In the genomic region with DNA sequence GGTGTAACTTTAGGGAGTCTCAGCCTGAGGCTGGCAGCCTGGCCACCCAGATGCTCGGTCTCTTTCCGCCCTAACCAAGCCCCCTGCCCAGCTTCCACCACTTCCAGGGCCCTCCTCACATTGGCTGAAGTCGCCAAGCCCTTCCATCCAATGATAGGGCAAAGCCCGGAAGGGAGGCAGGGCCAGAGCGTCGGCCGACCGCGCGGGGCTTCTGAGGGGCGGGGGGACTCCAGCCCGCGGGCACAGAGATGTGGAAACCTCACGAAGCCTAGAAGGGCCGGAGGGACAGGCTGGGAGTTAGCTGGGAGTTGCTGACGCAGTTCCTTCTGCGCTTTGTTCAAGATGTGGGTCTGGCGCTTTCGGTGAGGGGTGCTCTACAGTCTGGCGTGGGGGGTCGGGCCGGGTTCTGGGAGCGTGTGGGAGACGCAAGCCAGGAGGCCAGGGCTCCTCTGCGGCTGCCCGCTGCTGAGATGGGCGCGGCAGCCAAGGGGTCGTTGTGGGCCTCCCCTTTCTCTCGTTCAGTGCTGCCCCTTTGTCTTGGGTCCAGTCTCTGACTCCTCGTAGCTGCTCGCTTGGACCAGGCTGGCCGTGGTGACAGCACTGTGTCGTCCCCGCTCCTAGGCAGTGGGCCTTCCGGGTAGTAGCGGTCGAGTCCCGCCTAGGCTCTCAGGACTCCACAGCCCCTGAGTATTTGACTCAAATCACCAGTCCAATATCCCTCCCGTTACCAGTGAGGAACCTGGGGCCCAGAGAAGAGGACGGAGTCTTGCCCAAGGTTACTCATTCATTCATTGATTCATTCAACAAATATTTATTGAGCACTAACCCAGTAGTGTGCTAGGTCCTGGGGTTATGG, we compare ENCODE assay signal across 8 cellular contexts. TPM values are rescaled to one million over a fixed set of nuclear protein-coding genes. Genes with fewer than 3 reads are reported as not detected.
DNase-seq lines count a peak whose midpoint lies in the region; ATAC-seq and TF ChIP-seq lines count a peak whose summit lies in the region.

A gene (plus strand): TSS at position 319 of the 856 bp plus-strand sequence. CDS start 9,230 bp downstream, outside the sequence.

- no peaks in the 10 kb centered on the region for H4K20me1 ChIP-seq in osteoblast (ENCODE audit: insufficient read depth, low read length)

- H3K27ac ChIP-seq in angular gyrus (ENCODE audit: low read depth, low read length): peak within 1 kb of the TSS; percentile 44
- H3K27ac ChIP-seq in right atrium auricular region: peak within 1 kb of the TSS; percentile 54 to 67
- H3K27ac ChIP-seq in osteoblast (ENCODE audit: low read depth, low read length): peak within 1 kb of the TSS; percentile 79

- peak; percentile 47 for DNase-seq in DMS 273 treated with DMSO at 0.1 percent for 48 hours (lab: John Stamatoyannopoulos, UW)
- DNase-seq in NCI-H2107 (lab: John Stamatoyannopoulos, UW): peak; percentile 34
- peak; percentile 64 for DNase-seq in right atrium auricular region (ENCODE audit: low spot score)
- peak; percentile 96 for DNase-seq in osteoblast (ENCODE audit: insufficient read length, low spot score, missing footprints)
- no peak for DNase-seq in KG1 (lab: John Stamatoyannopoulos, UW)

- H3K4me2 ChIP-seq in osteoblast (ENCODE audit: insufficient read depth, low read length): peak within 1 kb of the TSS; percentile 94

- ATAC-seq in GM21786 (IDR thresholded peaks at IDR 0.05; ENCODE audit: unreplicated experiment) (peak; percentile 86), GM18502 (IDR thresholded peaks at IDR 0.05; ENCODE audit: poor library complexity, unreplicated experiment) (no peak)

- no peaks in the 10 kb centered on the region for H3K27me3 ChIP-seq in right atrium auricular region
- H3K27me3 ChIP-seq in osteoblast (ENCODE audit: insufficient read depth, low read length): no peaks in the 10 kb centered on the region

- H3K36me3 ChIP-seq in right atrium auricular region (no peaks in the 10 kb centered on the region), osteoblast (ENCODE audit: insufficient read depth, low read length) (no peaks in the 10 kb centered on the region)

- no peaks in the 10 kb centered on the region for H3K9me3 ChIP-seq in right atrium auricular region
- no peaks in the 10 kb centered on the region for H3K9me3 ChIP-seq in osteoblast (ENCODE audit: low read depth, low read length)

- H2AFZ ChIP-seq in osteoblast (ENCODE audit: low read length): peak within 1 kb of the TSS; percentile 98

- TF ChIP-seq CTCF in right atrium auricular region (IDR thresholded peaks at IDR 0.05): no peak
- TF ChIP-seq CTCF in osteoblast (IDR thresholded peaks at IDR 0.05; ENCODE audit: extremely low read depth, low read depth, low read length): no peak

- H3K79me2 ChIP-seq in osteoblast (ENCODE audit: insufficient read depth, low read length): no peaks in the 10 kb centered on the region

- H3K4me1 ChIP-seq in right atrium auricular region (peaks cover 0 to 19% of the 10 kb centered on the region in 2 donors), osteoblast (ENCODE audit: insufficient read depth, low read length) (peaks cover 16% of the 10 kb centered on the region)

- H3K4me3 ChIP-seq in right atrium auricular region (peak within 1 kb of the TSS; percentile 51 to 70), osteoblast (ENCODE audit: insufficient read depth, low read length) (peak within 1 kb of the TSS; percentile 86)

RNA-seq across cellular contexts. Expression of the gene that starts here (rescaled TPM):
- total RNA-seq in right atrium auricular region (1 to 10 TPM in 1 of 2 donors, under 1 TPM in 1; 0.67 to 1.1 TPM), osteoblast (5.0 and 5.8 TPM in 2 replicates)
